ENCODE assay signal across 17 cellular contexts in the genomic region with DNA sequence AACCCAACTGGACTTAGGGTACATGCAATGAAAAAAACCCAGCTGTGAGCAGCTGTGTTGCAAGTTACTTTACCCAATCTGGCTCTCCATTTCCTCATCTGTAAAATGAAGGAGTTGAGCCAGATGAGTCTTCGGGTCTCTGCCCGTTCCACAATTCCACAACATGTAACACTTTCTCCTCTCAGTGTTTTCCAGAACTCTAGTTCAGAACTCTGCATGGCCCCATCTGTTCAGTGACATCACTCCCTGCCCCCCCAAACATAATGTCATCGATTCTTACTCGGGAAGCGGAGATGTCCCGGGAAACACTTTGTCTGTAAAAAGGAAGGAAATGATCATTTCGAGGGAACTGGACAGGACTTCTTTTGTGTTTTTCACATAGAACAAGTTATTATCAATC. TPM values are rescaled to one million over a fixed set of nuclear protein-coding genes. Genes with fewer than 3 reads are reported as not detected.
DNase-seq lines count a peak whose midpoint lies in the region; ATAC-seq, FAIRE-seq and TF ChIP-seq lines count a peak whose summit lies in the region.
"Had no signal": no experiment of that assay in that cellular context is flagged by ENCODE, and none has a peak within 500 bp of the region (broad histone marks: within the 10 kb centered on the region; RNA-seq: fewer than 3 reads in every experiment).

No MANE protein-coding gene starts in this region.

- H3K36me3 ChIP-seq in muscle layer of colon (ENCODE audit: insufficient read depth, low read length): no peaks in the 10 kb centered on the region
- H3K36me3 ChIP-seq in upper lobe of right lung: no peaks in the 10 kb centered on the region

- DNase-seq in SKM-1 treated with dmso at 0.1 percent for 144 hours (lab: John Stamatoyannopoulos, UW; ENCODE audit: unreplicated experiment): peak; percentile 36
- no peak for DNase-seq in SKM-1 (lab: John Stamatoyannopoulos, UW; ENCODE audit: unreplicated experiment)
- peak; percentile 83 for DNase-seq in fibroblast of peridontal ligament (ENCODE audit: extremely low read depth)
- DNase-seq in upper lobe of right lung: no peak
- no peak for DNase-seq in NCI-H2081 treated with DMSO at 0.1 percent for 48 hours (lab: John Stamatoyannopoulos, UW)
- no peak for DNase-seq in D721Med (ENCODE audit: insufficient read length, low spot score)
- no peak for DNase-seq in OCI-M2 (lab: John Stamatoyannopoulos, UW; ENCODE audit: unreplicated experiment)
- DNase-seq: activated CD4-positive, CD25-positive, alpha-beta regulatory T cell; activated T-cell treated with anti-CD3 and anti-CD28 coated beads, Interleukin-2, amount 50 U/mL, for 4 hours; DMS79; kidney; NCI-H510A; SHP77 treated with DMSO at 0.1 percent for 48 hours had no signal

- no peak for FAIRE-seq in D721Med (lab: Jason Lieb, UNC)
- FAIRE-seq: A549, GM12891, kidney had no signal

- no peak overlapping the region for H3K9ac ChIP-seq in muscle layer of colon (ENCODE audit: low read length)

- H3K27ac ChIP-seq in muscle layer of colon (ENCODE audit: low read depth, low read length) (peak overlapping the region; percentile 68), upper lobe of right lung (peak overlapping the region; percentile 58)
- H3K27ac ChIP-seq: A549 had no signal

- ATAC-seq in upper lobe of right lung: no peak
- ATAC-seq: A549; activated T-cell treated with anti-CD3 and anti-CD28 coated beads, Interleukin-2, amount 50 U/mL, for 4 hours; HCT116 had no signal

- H3K4me3 ChIP-seq in muscle layer of colon (ENCODE audit: low read depth in 1 of 2, low read length in 2 of 2) (peak overlapping the region in 1 of 2 donors; percentile 6), upper lobe of right lung (no peak overlapping the region)
- H3K4me3 ChIP-seq: A549 had no signal

- H3K9me3 ChIP-seq in muscle layer of colon (ENCODE audit: low read length) (no peaks in the 10 kb centered on the region), upper lobe of right lung (no peaks in the 10 kb centered on the region)
- H3K9me3 ChIP-seq: A549 had no signal

- H3K4me1 ChIP-seq in muscle layer of colon (ENCODE audit: insufficient read depth, low read length) (peaks cover 62% of the 10 kb centered on the region), upper lobe of right lung (peaks cover 57% of the 10 kb centered on the region)

- intact Hi-C loops in upper lobe of right lung (cut with DNase I): no loop called here

- TF ChIP-seq CTCF in upper lobe of right lung (IDR thresholded peaks at IDR 0.05) (no peak), D721Med (IDR thresholded peaks at IDR 0.05; ENCODE audit: insufficient read depth, missing control alignments) (no peak)

- H3K27me3 ChIP-seq in muscle layer of colon (ENCODE audit: control insufficient read depth in 1 of 2, insufficient read depth in 2 of 2, low read length in 2 of 2) (no peaks in the 10 kb centered on the region), upper lobe of right lung (no peaks in the 10 kb centered on the region)

RNA-seq across cellular contexts. Expression of a gene that starts 2.5 kb away (rescaled TPM):
- total RNA-seq in upper lobe of right lung: 35.2 TPM

Comparison
In these comparisons a context has a peak if more than half of its experiments do, and no peak if none do; other contexts are left out.
1. DNase-seq: peak in SKM-1 treated with dmso at 0.1 percent for 144 hours (single experiment) and fibroblast of peridontal ligament (single experiment); none in SKM-1 (single experiment), upper lobe of right lung (single experiment), NCI-H2081 treated with DMSO at 0.1 percent for 48 hours (single experiment), D721Med (single experiment) and OCI-M2 (single experiment).